Comparison of ENCODE assay signal across 2 cellular contexts in genomic region chr12:130951636-130952035, GRCh38.
TF ChIP-seq lines count a peak whose summit lies in the region.

No MANE protein-coding gene starts in this region.

TF ChIP-seq in GM23338, 12 proteins besides CTCF, POLR2A, EP300 and RAD21:
- TF ChIP-seq REST (IDR thresholded peaks at IDR 0.05; ENCODE audit: unreplicated experiment) (no peak), STAT1 (IDR thresholded peaks at IDR 0.05; ENCODE audit: unreplicated experiment) (no peak), ZNF331 (CRISPR knock-in tag; IDR thresholded peaks at IDR 0.05; ENCODE audit: low read depth) (no peak), EZH2phosphoT487 (IDR thresholded peaks at IDR 0.05; ENCODE audit: unreplicated experiment) (no peak), POLR2AphosphoS5 (IDR thresholded peaks at IDR 0.05; ENCODE audit: low read depth) (no peak), ZNF462 (CRISPR knock-in tag; IDR thresholded peaks at IDR 0.05) (no peak), JUNB (IDR thresholded peaks at IDR 0.05; ENCODE audit: unreplicated experiment) (no peak), ETS1 (IDR thresholded peaks at IDR 0.05) (no peak), CREB1 (CRISPR knock-in tag; IDR thresholded peaks at IDR 0.05; ENCODE audit: low read depth) (no peak), NANOG (IDR thresholded peaks at IDR 0.05; ENCODE audit: borderline replicate concordance) (no peak), EZH2 (IDR thresholded peaks at IDR 0.05; ENCODE audit: low read depth, unreplicated experiment) (no peak), ZNF114 (CRISPR knock-in tag; IDR thresholded peaks at IDR 0.05) (no peak)

TF ChIP-seq in H1, 55 proteins besides CTCF, POLR2A, EP300 and RAD21:
- TF ChIP-seq FOSL1 (IDR thresholded peaks at IDR 0.05; ENCODE audit: insufficient read depth, low read depth, low read length) (no peak), POLR2AphosphoS5 (IDR thresholded peaks at IDR 0.05; ENCODE audit: low read depth, low read length) (no peak), RNF2 (IDR thresholded peaks at IDR 0.05; ENCODE audit: borderline replicate concordance, low read depth, low read length, missing control alignments, poor library complexity, severe bottlenecking) (no peak), SAP30 (IDR thresholded peaks at IDR 0.05; ENCODE audit: insufficient read depth, insufficient replicate concordance, low read length) (no peak), CTBP2 (IDR thresholded peaks at IDR 0.05; ENCODE audit: borderline replicate concordance, insufficient read depth, insufficient read length, low read length) (no peak), NANOG (IDR thresholded peaks at IDR 0.05; ENCODE audit: insufficient read depth, low read depth, low read length, poor library complexity, severe bottlenecking) (no peak), CBX8 (IDR thresholded peaks at IDR 0.05; ENCODE audit: borderline replicate concordance, low read depth, low read length) (no peak), TBP (IDR thresholded peaks at IDR 0.05; ENCODE audit: low read depth, low read length) (no peak)
